In genomic region chr7:45221896-45222604, GRCh38 we compare ENCODE assay signal across 11 cellular contexts.
DNase-seq lines count a peak whose midpoint lies in the region; TF ChIP-seq lines count a peak whose summit lies in the region.
"Had no signal": no experiment of that assay in that cellular context is flagged by ENCODE, and none has a peak within 500 bp of the region (broad histone marks: within the 10 kb centered on the region; RNA-seq: fewer than 3 reads in every experiment).

No MANE protein-coding gene starts in this region.

- H3K36me3 Mint-ChIP-seq in osteocyte (ENCODE audit: unreplicated experiment): no peaks in the 10 kb centered on the region
- H3K36me3 Mint-ChIP-seq: CD14-positive monocyte; CD8-positive, alpha-beta T cell had no signal

- no peak for TF ChIP-seq CTCF in osteocyte (IDR thresholded peaks at IDR 0.05)

- DNase-seq in NCI-H524 (lab: John Stamatoyannopoulos, UW) (peak; percentile 18 to 38), NCI-H524 treated with DMSO at 0.1 percent for 48 hours (lab: John Stamatoyannopoulos, UW) (no peak), NCI-H82 (lab: John Stamatoyannopoulos, UW) (peak; percentile 87), ecto neural progenitor cell (ENCODE audit: low spot score) (peak; percentile 45), osteocyte (ENCODE audit: extremely low spot score, unreplicated experiment) (peak; percentile 77), NCI-H2171 (lab: John Stamatoyannopoulos, UW) (no peak), NAMALWA (ENCODE audit: low spot score) (no peak), EL (no peak)
- DNase-seq: CD8-positive, alpha-beta T cell; COR-L47 had no signal

- no peaks in the 10 kb centered on the region for H3K9me3 Mint-ChIP-seq in osteocyte (ENCODE audit: unreplicated experiment)
- H3K9me3 Mint-ChIP-seq: CD8-positive, alpha-beta T cell had no signal

- no peak overlapping the region for H3K4me3 Mint-ChIP-seq in osteocyte (ENCODE audit: unreplicated experiment)
- H3K4me3 Mint-ChIP-seq: CD14-positive monocyte; CD8-positive, alpha-beta T cell had no signal

- H3K27ac Mint-ChIP-seq in osteocyte (ENCODE audit: unreplicated experiment): no peak overlapping the region
- H3K27ac Mint-ChIP-seq: CD14-positive monocyte; CD8-positive, alpha-beta T cell had no signal

- peaks cover 36% of the 10 kb centered on the region for H3K27me3 Mint-ChIP-seq in osteocyte (ENCODE audit: unreplicated experiment)

- no peaks in the 10 kb centered on the region for H3K4me1 Mint-ChIP-seq in osteocyte (ENCODE audit: unreplicated experiment)

Comparison
In these comparisons a context has a peak if more than half of its experiments do, and no peak if none do; other contexts are left out.
1. DNase-seq: peak in NCI-H524 (2 of 2), NCI-H82 (single experiment), ecto neural progenitor cell (single experiment) and osteocyte (single experiment); none in NCI-H524 treated with DMSO at 0.1 percent for 48 hours (single experiment), NCI-H2171 (single experiment), NAMALWA (single experiment) and EL (single experiment).